In the genomic region with DNA sequence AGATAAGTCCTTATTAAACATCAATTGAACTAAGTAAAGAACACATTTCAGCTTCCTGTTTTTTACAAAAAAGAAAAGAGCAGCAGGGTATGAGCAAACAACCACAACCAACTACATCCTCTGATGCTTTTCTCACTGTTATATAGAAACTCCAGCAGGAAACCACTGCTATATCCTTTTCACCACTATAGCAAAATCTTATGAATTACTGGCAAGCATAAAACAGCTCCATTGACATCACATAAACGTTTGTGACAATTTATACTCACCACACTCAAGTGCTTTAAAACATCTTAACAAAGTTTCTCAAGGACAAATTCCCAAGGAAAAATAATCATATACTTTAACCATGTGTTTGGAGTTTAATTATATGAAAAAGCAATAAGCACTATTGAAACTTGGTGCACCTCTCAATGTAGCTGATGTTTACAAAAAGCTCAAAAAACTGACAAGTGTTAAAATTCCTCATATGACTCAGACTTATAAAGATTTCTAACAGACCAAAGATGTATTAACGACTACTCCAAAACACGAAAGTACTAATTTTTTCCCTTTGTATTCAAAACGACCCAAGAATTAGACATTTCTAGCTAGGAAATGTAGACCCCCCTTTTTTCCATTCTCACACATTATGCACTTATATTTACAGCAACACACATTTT, we compare ENCODE assay signal across 8 cellular contexts. TPM values are rescaled to one million over a fixed set of nuclear protein-coding genes. Genes with fewer than 3 reads are reported as not detected.
A peak's percentile ranks its signal among the peaks of the same experiment; 100 is the strongest.
DNase-seq lines count a peak whose midpoint lies in the region; ATAC-seq, FAIRE-seq and TF ChIP-seq lines count a peak whose summit lies in the region.

No MANE protein-coding gene starts in this region.

- no peaks in the 10 kb centered on the region for H3K79me2 ChIP-seq in endothelial cell of umbilical vein (ENCODE audit: control insufficient read depth, insufficient read depth, low read length)

- intact Hi-C loops in endothelial cell of umbilical vein (cut with micrococcal nuclease) = no loop called here

- peaks cover 5% of the 10 kb centered on the region in 2 experiments for H3K27me3 ChIP-seq in endothelial cell of umbilical vein (ENCODE audit: control insufficient read depth in 2 of 2, insufficient read depth in 2 of 2, low read length in 2 of 2)

- POLR2A ChIA-PET in endothelial cell of umbilical vein (lab: Charles Lee) = no interaction called here

- H3K4me2 ChIP-seq in endothelial cell of umbilical vein (ENCODE audit: insufficient read depth, low read length) = no peak overlapping the region

- peaks cover 4% of the 10 kb centered on the region for H3K4me1 ChIP-seq in endothelial cell of umbilical vein (ENCODE audit: control insufficient read depth, extremely low read depth, insufficient read depth, low read length)

- no peaks in the 10 kb centered on the region for H3K9me1 ChIP-seq in endothelial cell of umbilical vein (replicated peaks; ENCODE audit: control insufficient read depth, extremely low read depth, insufficient read depth, low read length)

- no peaks in the 10 kb centered on the region for H3K9me3 ChIP-seq in endothelial cell of umbilical vein (replicated peaks; ENCODE audit: control insufficient read depth, insufficient read depth, low read length)

- no peak overlapping the region for H2AFZ ChIP-seq in endothelial cell of umbilical vein (ENCODE audit: low read depth, low read length)

- H3K9ac ChIP-seq in endothelial cell of umbilical vein (replicated peaks; ENCODE audit: extremely low read depth, insufficient read depth, low read length) = no peak overlapping the region

- no peaks in the 10 kb centered on the region for H3K36me3 ChIP-seq in endothelial cell of umbilical vein (ENCODE audit: control insufficient read depth in 2 of 2, extremely low read depth in 1 of 2, insufficient read depth in 2 of 2, low read length in 2 of 2)

- CTCF ChIA-PET in endothelial cell of umbilical vein (lab: Charles Lee) = interaction anchor here (1.2 to 1.4 kb wide), 2 partner anchors 11 to 13 kb away, joined by 3 read pairs; a partner anchor contains a TSS

- H3K27ac ChIP-seq in endothelial cell of umbilical vein (ENCODE audit: insufficient read depth, low read depth, low read length) = no peak overlapping the region

- no TSS peak for BruUV-seq in endothelial cell of umbilical vein (replicated peaks; lab: Mats Ljungman, UMichigan)

- no peaks in the 10 kb centered on the region for H4K20me1 ChIP-seq in endothelial cell of umbilical vein (replicated peaks; ENCODE audit: control insufficient read depth, extremely low read depth, insufficient read depth, low read length)

- no peak overlapping the region for H3K4me3 ChIP-seq in Jurkat, Clone E6-1 (ENCODE audit: low read length)
- H3K4me3 ChIP-seq in endothelial cell of umbilical vein (replicated peaks in 1 of 3; ENCODE audit: insufficient read depth in 1 of 3, low read depth in 1 of 3, low read length in 3 of 3) = no peak overlapping the region

- peak; percentile 65 for DNase-seq in Jurkat, Clone E6-1 (ENCODE audit: low read depth, low spot score)
- DNase-seq in endothelial cell of umbilical vein (ENCODE audit: low read depth, low spot score) = peak; percentile 22
- DNase-seq in DMS79 (lab: John Stamatoyannopoulos, UW) = no peak
- no peak for DNase-seq in dermis blood vessel endothelial cell
- DNase-seq in NCI-H345 (lab: John Stamatoyannopoulos, UW) = no peak
- DNase-seq in GF-D8 (lab: John Stamatoyannopoulos, UW) = no peak

- peak; percentile 87 for ATAC-seq in GM18502 (IDR thresholded peaks at IDR 0.05; ENCODE audit: poor library complexity, unreplicated experiment)
- ATAC-seq in GM21515 (IDR thresholded peaks at IDR 0.05; ENCODE audit: unreplicated experiment) = peak; percentile 88

- no peak for FAIRE-seq in endothelial cell of umbilical vein (lab: Jason Lieb, UNC)

- dilution Hi-C loops in endothelial cell of umbilical vein (cut with MboI; ENCODE audit: extremely low pct_ligation_motif_present, low sequenced_read_pairs) = no loop called here

- no peak for TF ChIP-seq CTCF in endothelial cell of umbilical vein (IDR thresholded peaks at IDR 0.05; ENCODE audit: extremely low read depth in 1 of 2, insufficient read depth in 1 of 2, low read depth in 1 of 2, low read length in 2 of 2)

- TF ChIP-seq POLR2A in endothelial cell of umbilical vein (IDR thresholded peaks at IDR 0.05; ENCODE audit: low read depth, low read length) = no peak

TF ChIP-seq in endothelial cell of umbilical vein, 7 proteins besides CTCF, POLR2A, EP300 and RAD21:
- TF ChIP-seq JUN (IDR thresholded peaks at IDR 0.05; ENCODE audit: borderline replicate concordance, insufficient read depth, insufficient read length, low read depth) = no peak
- TF ChIP-seq FOS (IDR thresholded peaks at IDR 0.05; ENCODE audit: borderline replicate concordance, insufficient read depth, low read length) = no peak
- TF ChIP-seq, protein P1, sequence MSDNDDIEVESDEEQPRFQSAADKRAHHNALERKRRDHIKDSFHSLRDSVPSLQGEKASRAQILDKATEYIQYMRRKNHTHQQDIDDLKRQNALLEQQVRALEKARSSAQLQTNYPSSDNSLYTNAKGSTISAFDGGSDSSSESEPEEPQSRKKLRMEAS (IDR thresholded peaks at IDR 0.05; ENCODE audit: insufficient read depth, insufficient read length) = no peak
- TF ChIP-seq POLR2AphosphoS5 (IDR thresholded peaks at IDR 0.05; ENCODE audit: insufficient read depth, low read depth, low read length) = no peak

RNA-seq across cellular contexts. Expression of a gene that starts 12.9 kb away (rescaled TPM):
- not detected for polyA plus RNA-seq in Jurkat, Clone E6-1 (2012; ENCODE audit: insufficient read depth, insufficient read length)
- 2.2 and 2.4 TPM in 2 replicates for total RNA-seq in endothelial cell of umbilical vein
- polyA plus RNA-seq in endothelial cell of umbilical vein = 0.16 and 0.17 TPM in 2 replicates
- 0.18 and 0.22 TPM in 2 replicates for polyA plus RNA-seq in endothelial cell of umbilical vein (2011; cell fraction: cytosol; rRNA removed)
- polyA plus RNA-seq in endothelial cell of umbilical vein (2011; cell fraction: nucleus; rRNA removed) = 0.56 and 0.70 TPM in 2 replicates
- polyA plus RNA-seq in endothelial cell of umbilical vein (2012) = 0.20 and 0.43 TPM in 2 replicates
- polyA minus RNA-seq in endothelial cell of umbilical vein = 1.6 and 2.1 TPM in 2 replicates
- polyA minus RNA-seq in endothelial cell of umbilical vein (2011; cell fraction: cytosol; rRNA and poly(A)+ RNA removed) = not detected
- polyA minus RNA-seq in endothelial cell of umbilical vein (2011; cell fraction: nucleus; rRNA and poly(A)+ RNA removed) = 1.5 and 2.6 TPM in 2 replicates
- total RNA-seq in dermis blood vessel endothelial cell = 0.51 and 1.5 TPM in 2 replicates

Comparison
In these comparisons a context has a peak if more than half of its experiments do, and no peak if none do; other contexts are left out.
1. DNase-seq: peak in Jurkat, Clone E6-1 (single experiment) and endothelial cell of umbilical vein (single experiment); none in DMS79 (single experiment), dermis blood vessel endothelial cell (single experiment), NCI-H345 (single experiment) and GF-D8 (single experiment).